9 cellular contexts compared by ENCODE assay signal in genomic region chr4:186725422-186726149, GRCh38. TPM values are rescaled to one million over a fixed set of nuclear protein-coding genes. Genes with fewer than 3 reads are reported as not detected.
A peak's percentile ranks its signal among the peaks of the same experiment; 100 is the strongest.
DNase-seq lines count a peak whose midpoint lies in the region; ATAC-seq and TF ChIP-seq lines count a peak whose summit lies in the region.
"Had no signal": no experiment of that assay in that cellular context is flagged by ENCODE, and none has a peak within 500 bp of the region (broad histone marks: within the 10 kb centered on the region; RNA-seq: fewer than 3 reads in every experiment).

No MANE protein-coding gene starts in this region.

- H2AFZ ChIP-seq in Karpas-422 (ENCODE audit: low read length), result no peak overlapping the region

- peak; percentile 90 for DNase-seq in GM03348 (ENCODE audit: low spot score)
- peak; percentile 62 for DNase-seq in NCI-H1092 treated with DMSO at 0.1 percent for 48 hours (lab: John Stamatoyannopoulos, UW)
- peak; percentile 85 for DNase-seq in amniotic epithelial cell (ENCODE audit: low read depth)
- peak; percentile 78 for DNase-seq in right atrium auricular region (ENCODE audit: low spot score)
- peak; percentile 58 for DNase-seq in progenitor cell of endocrine pancreas (ENCODE audit: low spot score, unreplicated experiment)
- DNase-seq in Karpas-422, result no peak
- DNase-seq: activated B cell treated with CpG ODN at 0.5 μM for 24 hours had no signal

- H4K20me1 ChIP-seq in Karpas-422 (ENCODE audit: insufficient read depth, low read depth, low read length), result no peaks in the 10 kb centered on the region

- H3K27me3 Mint-ChIP-seq in progenitor cell of endocrine pancreas, result peaks cover 16% of the 10 kb centered on the region

- H3K4me3 Mint-ChIP-seq in progenitor cell of endocrine pancreas (ENCODE audit: low read depth), result peak overlapping the region; percentile 96
- H3K4me3 Mint-ChIP-seq: activated B cell treated with CpG ODN at 0.5 μM for 24 hours had no signal

- ATAC-seq in HG03378 (IDR thresholded peaks at IDR 0.05; ENCODE audit: unreplicated experiment) (no peak), GM19351 (IDR thresholded peaks at IDR 0.05; ENCODE audit: unreplicated experiment) (no peak)

- H3K4me1 Mint-ChIP-seq in progenitor cell of endocrine pancreas (ENCODE audit: low read depth), result peaks cover 27% of the 10 kb centered on the region

- TF ChIP-seq CTCF in right atrium auricular region (IDR thresholded peaks at IDR 0.05) (peak; percentile 65 to 82), progenitor cell of endocrine pancreas (IDR thresholded peaks at IDR 0.05; ENCODE audit: unreplicated experiment) (peak; percentile 80)

- H3K9ac ChIP-seq in Karpas-422 (ENCODE audit: low read length), result no peak overlapping the region

- H3K9me2 ChIP-seq in Karpas-422 (replicated peaks; ENCODE audit: insufficient read depth, low read length), result no peaks in the 10 kb centered on the region

- H3K27me3 ChIP-seq in right atrium auricular region (no peaks in the 10 kb centered on the region), Karpas-422 (ENCODE audit: low read length) (no peaks in the 10 kb centered on the region)

- no peak overlapping the region for H3K4me2 ChIP-seq in Karpas-422 (ENCODE audit: low read depth, low read length, poor library complexity, severe bottlenecking)

- no peaks in the 10 kb centered on the region for H3K79me2 ChIP-seq in Karpas-422 (ENCODE audit: low read length)

- H3K9me3 ChIP-seq in right atrium auricular region (no peaks in the 10 kb centered on the region), Karpas-422 (ENCODE audit: low read length) (peaks cover under 1% of the 10 kb centered on the region; the same call in 1 of the 2 replicates)

- H3K4me3 ChIP-seq in right atrium auricular region (peak overlapping the region; percentile 76 to 77), Karpas-422 (ENCODE audit: low read length) (no peak overlapping the region)

- H3K27ac ChIP-seq in right atrium auricular region (peak overlapping the region; percentile 92 to 97), Karpas-422 (ENCODE audit: low read length) (no peak overlapping the region)

- H3K36me3 Mint-ChIP-seq in progenitor cell of endocrine pancreas (ENCODE audit: insufficient read depth), result peaks cover 4% of the 10 kb centered on the region

- H3K27ac Mint-ChIP-seq in progenitor cell of endocrine pancreas, result peak overlapping the region; percentile 98
- H3K27ac Mint-ChIP-seq: activated B cell treated with CpG ODN at 0.5 μM for 24 hours had no signal

- H3K36me3 ChIP-seq in right atrium auricular region (no peaks in the 10 kb centered on the region), Karpas-422 (ENCODE audit: insufficient read depth, low read length) (no peaks in the 10 kb centered on the region)

- H3K4me1 ChIP-seq in right atrium auricular region, result peaks cover 0 to 21% of the 10 kb centered on the region in 2 donors
- H3K4me1 ChIP-seq in Karpas-422 (ENCODE audit: low read length), result no peaks in the 10 kb centered on the region

- H3K9me3 Mint-ChIP-seq in progenitor cell of endocrine pancreas (ENCODE audit: low read depth), result no peaks in the 10 kb centered on the region
- H3K9me3 Mint-ChIP-seq: activated B cell treated with CpG ODN at 0.5 μM for 24 hours had no signal

RNA-seq across cellular contexts. Expression of gene FAT1, which starts 1.9 kb away (rescaled TPM):
- total RNA-seq in right atrium auricular region, result 10 to 100 TPM; 70.3 to 89.5 TPM
- 263 and 264 TPM in 2 replicates for total RNA-seq in progenitor cell of endocrine pancreas
- total RNA-seq in Karpas-422 (2014; rRNA removed; shearing (Covaris generic); ENCODE audit: low replicate concordance), result 0.15 TPM in 1 of 2 replicates, not detected in the other
- total RNA-seq: activated B cell treated with CpG ODN at 0.5 μM for 24 hours had no signal

Comparison
In these comparisons a context has a peak if more than half of its experiments do, and no peak if none do; other contexts are left out.
1. RNA of gene FAT1, which starts 1.9 kb away (total RNA-seq): 263 to 264 TPM in progenitor cell of endocrine pancreas and 70.3 to 89.5 TPM in right atrium auricular region; 0.15 TPM in Karpas-422; every median in the first group is over 10 times any median in the second.